Comparison of ENCODE assay signal across 1 cellular context in genomic region chr14:68653108-68653507, GRCh38.
TF ChIP-seq lines count a peak whose summit lies in the region.

No MANE protein-coding gene starts in this region.

TF ChIP-seq in IMR-90, 13 proteins besides CTCF, POLR2A, EP300 and RAD21 (continued from another document):
- no peak for TF ChIP-seq ELK1 (IDR thresholded peaks at IDR 0.05; ENCODE audit: borderline replicate concordance, low read depth, low read length)
- no peak for TF ChIP-seq CEBPB (IDR thresholded peaks at IDR 0.05; ENCODE audit: low read depth, low read length)
- no peak for TF ChIP-seq MAZ (IDR thresholded peaks at IDR 0.05; ENCODE audit: borderline replicate concordance, low read depth, low read length)
